ENCODE assay signal across 13 cellular contexts in genomic region chr10:132328738-132329137, GRCh38. TPM values are rescaled to one million over a fixed set of nuclear protein-coding genes. Genes with fewer than 3 reads are reported as not detected.
DNase-seq lines count a peak whose midpoint lies in the region; ATAC-seq and TF ChIP-seq lines count a peak whose summit lies in the region.
"Had no signal": no experiment of that assay in that cellular context is flagged by ENCODE, and none has a peak within 500 bp of the region (broad histone marks: within the 10 kb centered on the region; RNA-seq: fewer than 3 reads in every experiment).

No MANE protein-coding gene starts in this region.

- peak overlapping the region; percentile 38 for H3K27ac Mint-ChIP-seq in activated CD4-positive, alpha-beta T cell treated with anti-CD3 and anti-CD28 coated beads for 36 hours
- no peak overlapping the region for H3K27ac Mint-ChIP-seq in activated CD4-positive, alpha-beta memory T cell treated with anti-CD3 and anti-CD28 coated beads, Interleukin-2, amount 10 ng/mL, durations not matched to agents 7 days and 5 days

- H3K27me3 ChIP-seq in cardiac muscle cell (no peaks in the 10 kb centered on the region), skeletal muscle satellite cell (ENCODE audit: control insufficient read depth, insufficient read depth, low read length) (no peaks in the 10 kb centered on the region)
- H3K27me3 ChIP-seq: neutrophil, stomach had no signal

- peaks cover 51% of the 10 kb centered on the region for H3K36me3 Mint-ChIP-seq in activated CD4-positive, alpha-beta T cell treated with anti-CD3 and anti-CD28 coated beads for 36 hours (ENCODE audit: low read depth)
- H3K36me3 Mint-ChIP-seq in activated CD4-positive, alpha-beta memory T cell treated with anti-CD3 and anti-CD28 coated beads, Interleukin-2, amount 10 ng/mL, durations not matched to agents 7 days and 5 days (ENCODE audit: low read depth): peaks cover 68% of the 10 kb centered on the region

- H3K4me3 ChIP-seq in cardiac muscle cell: no peak overlapping the region
- peak overlapping the region; percentile 84 for H3K4me3 ChIP-seq in skeletal muscle satellite cell (ENCODE audit: low read length)

- peak overlapping the region; percentile 11 for H3K4me3 Mint-ChIP-seq in activated CD4-positive, alpha-beta T cell treated with anti-CD3 and anti-CD28 coated beads for 36 hours
- peak overlapping the region; percentile 19 for H3K4me3 Mint-ChIP-seq in activated CD4-positive, alpha-beta memory T cell treated with anti-CD3 and anti-CD28 coated beads, Interleukin-2, amount 10 ng/mL, durations not matched to agents 7 days and 5 days

- DNase-seq in activated CD4-positive, alpha-beta T cell treated with anti-CD3 and anti-CD28 coated beads for 36 hours: no peak
- no peak for DNase-seq in activated CD4-positive, alpha-beta T cell treated with anti-CD3 and anti-CD28 coated beads for 1 hour
- no peak for DNase-seq in activated CD4-positive, alpha-beta memory T cell treated with anti-CD3 and anti-CD28 coated beads, Interleukin-2, amount 10 ng/mL, durations not matched to agents 7 days and 5 days
- DNase-seq in cardiac muscle cell (ENCODE audit: low read depth in 1 of 2, low spot score in 1 of 2) (peak in 1 of 2 donors; percentile 81), cerebellar cortex (ENCODE audit: low spot score) (no peak)
- DNase-seq: NCI-H1105, stomach, SW 1271 had no signal

- no peaks in the 10 kb centered on the region for H3K36me3 ChIP-seq in cardiac muscle cell
- H3K36me3 ChIP-seq in skeletal muscle satellite cell (ENCODE audit: insufficient read depth, low read length): peaks cover 12% of the 10 kb centered on the region
- H3K36me3 ChIP-seq: neutrophil had no signal

- POLR2A ChIA-PET in activated CD4-positive, alpha-beta T cell treated with anti-CD3 and anti-CD28 coated beads for 36 hours (lab: Charles Lee): no interaction called here
- POLR2A ChIA-PET in activated CD4-positive, alpha-beta memory T cell treated with anti-CD3 and anti-CD28 coated beads, Interleukin-2, amount 10 ng/mL, durations not matched to agents 7 days and 5 days (lab: Charles Lee): no interaction called here

- H3K4me1 ChIP-seq in cardiac muscle cell (ENCODE audit: low read depth) (peaks cover 7% of the 10 kb centered on the region), skeletal muscle satellite cell (ENCODE audit: control insufficient read depth, insufficient read depth, low read length) (peaks cover 37% of the 10 kb centered on the region)

- intact Hi-C loops in activated CD4-positive, alpha-beta T cell treated with anti-CD3 and anti-CD28 coated beads for 36 hours (cut with DNase I, micrococcal nuclease): no loop called here

- H3K27ac ChIP-seq in cardiac muscle cell: peak overlapping the region; percentile 50

- peak overlapping the region; percentile 81 for H3K4me2 ChIP-seq in skeletal muscle satellite cell (ENCODE audit: low read length)

- H3K27me3 Mint-ChIP-seq in activated CD4-positive, alpha-beta T cell treated with anti-CD3 and anti-CD28 coated beads for 36 hours: no peaks in the 10 kb centered on the region
- peaks cover 4% of the 10 kb centered on the region for H3K27me3 Mint-ChIP-seq in activated CD4-positive, alpha-beta memory T cell treated with anti-CD3 and anti-CD28 coated beads, Interleukin-2, amount 10 ng/mL, durations not matched to agents 7 days and 5 days

- H3K9me3 Mint-ChIP-seq in activated CD4-positive, alpha-beta T cell treated with anti-CD3 and anti-CD28 coated beads for 36 hours (ENCODE audit: low read depth): peaks cover 2% of the 10 kb centered on the region
- no peaks in the 10 kb centered on the region for H3K9me3 Mint-ChIP-seq in activated CD4-positive, alpha-beta memory T cell treated with anti-CD3 and anti-CD28 coated beads, Interleukin-2, amount 10 ng/mL, durations not matched to agents 7 days and 5 days

- no peak for ATAC-seq in activated CD4-positive, alpha-beta T cell treated with anti-CD3 and anti-CD28 coated beads for 36 hours
- ATAC-seq in GM19023 (IDR thresholded peaks at IDR 0.05; ENCODE audit: unreplicated experiment): no peak
- no peak for ATAC-seq in HG02885 (IDR thresholded peaks at IDR 0.05; ENCODE audit: poor library complexity, unreplicated experiment)
- ATAC-seq: esophagus mucosa had no signal

- CTCF ChIA-PET in activated CD4-positive, alpha-beta T cell treated with anti-CD3 and anti-CD28 coated beads for 36 hours (lab: Charles Lee): no interaction called here
- CTCF ChIA-PET in activated CD4-positive, alpha-beta memory T cell treated with anti-CD3 and anti-CD28 coated beads, Interleukin-2, amount 10 ng/mL, durations not matched to agents 7 days and 5 days (lab: Charles Lee): interaction anchor here (1.7 kb wide), 1 partner anchor 9 kb away, joined by 8 read pairs; no protein-coding TSS in a partner anchor

- no peak for TF ChIP-seq CTCF in cardiac muscle cell (IDR thresholded peaks at IDR 0.05; ENCODE audit: low read depth, low read length)

- no peaks in the 10 kb centered on the region for H3K9me3 ChIP-seq in cardiac muscle cell (ENCODE audit: low read depth)
- no peaks in the 10 kb centered on the region for H3K9me3 ChIP-seq in skeletal muscle satellite cell (replicated peaks; ENCODE audit: low read length)
- H3K9me3 ChIP-seq: neutrophil, stomach had no signal

- peak overlapping the region; percentile 87 for H3K9ac ChIP-seq in skeletal muscle satellite cell (ENCODE audit: low read depth, low read length)

- H3K4me1 Mint-ChIP-seq in activated CD4-positive, alpha-beta T cell treated with anti-CD3 and anti-CD28 coated beads for 36 hours: peaks cover 62% of the 10 kb centered on the region
- H3K4me1 Mint-ChIP-seq in activated CD4-positive, alpha-beta memory T cell treated with anti-CD3 and anti-CD28 coated beads, Interleukin-2, amount 10 ng/mL, durations not matched to agents 7 days and 5 days: peaks cover 65% of the 10 kb centered on the region

RNA-seq across cellular contexts. Expression of gene LRRC27, which starts 3.3 kb away (rescaled TPM):
- total RNA-seq in activated CD4-positive, alpha-beta T cell treated with anti-CD3 and anti-CD28 coated beads for 36 hours: 1 to 10 TPM; 3.6 to 4.1 TPM
- 1 to 10 TPM; 3.3 to 3.9 TPM for total RNA-seq in activated CD4-positive, alpha-beta memory T cell treated with anti-CD3 and anti-CD28 coated beads, Interleukin-2, amount 10 ng/mL, durations not matched to agents 7 days and 5 days
- total RNA-seq in cardiac muscle cell: 12.8 and 19.0 TPM in 2 replicates
- 21.8 and 22.1 TPM in 2 replicates for polyA plus RNA-seq in cardiac muscle cell
- 5.7 and 7.6 TPM in 2 replicates for total RNA-seq in skeletal muscle satellite cell (2012; rRNA removed)

RNA-seq across cellular contexts. Expression of gene STK32C, which starts 21.0 kb away (rescaled TPM):
- total RNA-seq in activated CD4-positive, alpha-beta T cell treated with anti-CD3 and anti-CD28 coated beads for 36 hours: 10 to 100 TPM; 15.8 to 19.9 TPM
- total RNA-seq in activated CD4-positive, alpha-beta memory T cell treated with anti-CD3 and anti-CD28 coated beads, Interleukin-2, amount 10 ng/mL, durations not matched to agents 7 days and 5 days: 10 to 100 TPM; 17.4 to 18.2 TPM
- 10.4 and 17.5 TPM in 2 replicates for total RNA-seq in cardiac muscle cell
- polyA plus RNA-seq in cardiac muscle cell: 23.8 and 28.5 TPM in 2 replicates
- 12.7 and 12.9 TPM in 2 replicates for total RNA-seq in skeletal muscle satellite cell (2012; rRNA removed)
